8 cellular contexts compared by ENCODE assay signal in genomic region chr19:52170304-52170703, GRCh38. TPM values are rescaled to one million over a fixed set of nuclear protein-coding genes. Genes with fewer than 3 reads are reported as not detected.
DNase-seq lines count a peak whose midpoint lies in the region; ATAC-seq, FAIRE-seq and TF ChIP-seq lines count a peak whose summit lies in the region.

No MANE protein-coding gene starts in this region.

- POLR2A ChIA-PET in activated CD4-positive, alpha-beta T cell treated with anti-CD3 and anti-CD28 coated beads for 36 hours (lab: Charles Lee): no interaction called here

- H3K9me3 ChIP-seq in liver (ENCODE audit: control insufficient read depth in 4 of 4, low read length in 3 of 4): peaks cover 1 to 12% (median 5%) of the 10 kb centered on the region in 4 donors
- H3K9me3 ChIP-seq in thoracic aorta: no peaks in the 10 kb centered on the region

- peak overlapping the region in 1 of 2 donors; percentile 73 for H3K27ac ChIP-seq in liver (ENCODE audit: low read depth in 1 of 2, low read length in 2 of 2)
- H3K27ac ChIP-seq in thoracic aorta: peak overlapping the region; percentile 79

- 14% methylated on average over 5 of the region's 5 CpGs for WGBS in liver

- peaks cover 17% of the 10 kb centered on the region for H3K4me1 Mint-ChIP-seq in activated CD4-positive, alpha-beta T cell treated with anti-CD3 and anti-CD28 coated beads for 36 hours

- FAIRE-seq in GM19239 (lab: Jason Lieb, UNC): no peak

- no peak for TF ChIP-seq RAD21 in liver (IDR thresholded peaks at IDR 0.05)

- peak overlapping the region; percentile 93 for H3K27ac Mint-ChIP-seq in activated CD4-positive, alpha-beta T cell treated with anti-CD3 and anti-CD28 coated beads for 36 hours

- H3K36me3 Mint-ChIP-seq in activated CD4-positive, alpha-beta T cell treated with anti-CD3 and anti-CD28 coated beads for 36 hours (ENCODE audit: low read depth): peaks cover 41% of the 10 kb centered on the region

- H3K27me3 Mint-ChIP-seq in activated CD4-positive, alpha-beta T cell treated with anti-CD3 and anti-CD28 coated beads for 36 hours: no peaks in the 10 kb centered on the region

- H3K9me3 Mint-ChIP-seq in activated CD4-positive, alpha-beta T cell treated with anti-CD3 and anti-CD28 coated beads for 36 hours (ENCODE audit: low read depth): peaks cover 1% of the 10 kb centered on the region

- DNase-seq in activated CD4-positive, alpha-beta T cell treated with anti-CD3 and anti-CD28 coated beads for 36 hours: peak; percentile 37
- no peak for DNase-seq in activated CD4-positive, alpha-beta T cell treated with anti-CD3 and anti-CD28 coated beads for 1 hour
- DNase-seq in astrocyte of the spinal cord (ENCODE audit: low read depth, low spot score): no peak
- DNase-seq in thoracic aorta (ENCODE audit: low spot score): no peak
- DNase-seq in posterior vena cava (ENCODE audit: low spot score): no peak
- DNase-seq in GOT3 (lab: John Stamatoyannopoulos, UW): no peak
- DNase-seq in GM19239 (ENCODE audit: insufficient read length, low spot score): no peak

- peak overlapping the region; percentile 88 for H3K4me3 ChIP-seq in astrocyte of the spinal cord (ENCODE audit: low read depth, low read length)
- peak overlapping the region; percentile 85 to 100 (median 97) for H3K4me3 ChIP-seq in liver (ENCODE audit: low read depth in 1 of 3, low read length in 3 of 3)
- peak overlapping the region; percentile 84 for H3K4me3 ChIP-seq in thoracic aorta

- intact Hi-C loops in activated CD4-positive, alpha-beta T cell treated with anti-CD3 and anti-CD28 coated beads for 36 hours (cut with DNase I, micrococcal nuclease): loop anchor here in 1 of 2 experiments (2.0 to 10.0 kb wide), 2 partner anchors 364 to 726 kb away; no protein-coding TSS in a partner anchor
- intact Hi-C loops in posterior vena cava (cut with DNase I): no loop called here

- peak overlapping the region; percentile 87 for H3K4me3 Mint-ChIP-seq in activated CD4-positive, alpha-beta T cell treated with anti-CD3 and anti-CD28 coated beads for 36 hours

- H3K9ac ChIP-seq in liver (ENCODE audit: low read depth in 1 of 2, low read length in 2 of 2): peak overlapping the region in 1 of 2 donors; percentile 90

- TF ChIP-seq CTCF in astrocyte of the spinal cord (IDR thresholded peaks at IDR 0.05; ENCODE audit: low read depth, low read length) (no peak), liver (IDR thresholded peaks at IDR 0.05; ENCODE audit: low read depth, low read length, missing input control) (no peak), thoracic aorta (IDR thresholded peaks at IDR 0.05) (no peak)

- no peak for ATAC-seq in activated CD4-positive, alpha-beta T cell treated with anti-CD3 and anti-CD28 coated beads for 36 hours
- no peak for ATAC-seq in thoracic aorta (ENCODE audit: insufficient number of reproducible peaks, low FRiP score, low read depth)

- H3K4me1 ChIP-seq in liver (ENCODE audit: control insufficient read depth in 4 of 4, insufficient read depth in 4 of 4, low read length in 3 of 4) (peaks cover 0 to 11% (median 7%) of the 10 kb centered on the region in 4 donors), thoracic aorta (ENCODE audit: control insufficient read depth in 1 of 2, low read depth in 2 of 2) (peaks cover 7 to 13% of the 10 kb centered on the region in 2 donors)

- peaks cover 0 to 22% (median 18%) of the 10 kb centered on the region in 4 donors for H3K36me3 ChIP-seq in liver (ENCODE audit: control insufficient read depth in 4 of 4, insufficient read depth in 3 of 4, low read depth in 1 of 4, low read length in 3 of 4)
- H3K36me3 ChIP-seq in thoracic aorta: peaks cover 20% of the 10 kb centered on the region

- CTCF ChIA-PET in activated CD4-positive, alpha-beta T cell treated with anti-CD3 and anti-CD28 coated beads for 36 hours (lab: Charles Lee): interaction anchor here (0.6 kb wide), 1 partner anchor 39 kb away, joined by 3 read pairs; no protein-coding TSS in a partner anchor

- in situ Hi-C loops in astrocyte of the spinal cord (cut with HindIII; ENCODE audit: low sequenced_read_pairs): no loop called here

- H3K27me3 ChIP-seq in liver (ENCODE audit: control insufficient read depth in 4 of 4, insufficient read depth in 4 of 4, low read length in 3 of 4) (no peaks in the 10 kb centered on the region), thoracic aorta (replicated peaks; ENCODE audit: insufficient read depth) (no peaks in the 10 kb centered on the region)

TF ChIP-seq in liver, 16 proteins besides CTCF, POLR2A, EP300 and RAD21:
- TF ChIP-seq EGR1 (IDR thresholded peaks at IDR 0.05; ENCODE audit: low read depth in 2 of 2) (no peak), ZBTB33 (IDR thresholded peaks at IDR 0.05) (no peak)

RNA-seq across cellular contexts. Expression of gene ZNF836, which starts 1.1 kb away (rescaled TPM):
- total RNA-seq in activated CD4-positive, alpha-beta T cell treated with anti-CD3 and anti-CD28 coated beads for 36 hours: 10 to 100 TPM; 10.1 to 11.5 TPM
- total RNA-seq in liver (1 to 10 TPM; 1.9 to 3.1 TPM), thoracic aorta (10 to 100 TPM in 1 of 2 donors, 1 to 10 TPM in 1; 8.4 to 29.3 TPM), posterior vena cava (10 to 100 TPM; 12.0 to 14.4 TPM)
- 1 to 10 TPM in 1 of 2 donors, under 1 TPM in 1; 0.85 to 1.7 TPM for polyA plus RNA-seq in liver

RNA-seq across cellular contexts. Expression of gene PPP2R1A, which starts 19.5 kb away (rescaled TPM):
- 100 to 1,000 TPM; 215 to 231 TPM for total RNA-seq in activated CD4-positive, alpha-beta T cell treated with anti-CD3 and anti-CD28 coated beads for 36 hours
- 10 to 100 TPM; 33.6 to 58.1 TPM for total RNA-seq in liver
- polyA plus RNA-seq in liver: 10 to 100 TPM; 61.6 TPM
- 100 to 1,000 TPM; 153 to 252 TPM for total RNA-seq in thoracic aorta
- 100 to 1,000 TPM; 164 to 207 TPM for total RNA-seq in posterior vena cava

RNA-seq across cellular contexts. Expression of gene ZNF616, which starts 30.6 kb away (rescaled TPM):
- 10 to 100 TPM; 13.9 to 15.7 TPM for total RNA-seq in activated CD4-positive, alpha-beta T cell treated with anti-CD3 and anti-CD28 coated beads for 36 hours
- total RNA-seq in liver (1 to 10 TPM; 4.1 TPM), thoracic aorta (1 to 10 TPM; 2.8 to 6.2 TPM), posterior vena cava (10 to 100 TPM in 1 of 2 donors, 1 to 10 TPM in 1; 9.6 to 11.2 TPM)
- 1 to 10 TPM; 1.5 to 3.0 TPM for polyA plus RNA-seq in liver
